ENCODE assay signal across 16 cellular contexts in genomic region chr11:78171951-78172350, GRCh38.
"Had no signal": no experiment of that assay in that cellular context is flagged by ENCODE, and none has a peak within 500 bp of the region (broad histone marks: within the 10 kb centered on the region; RNA-seq: fewer than 3 reads in every experiment).

No MANE protein-coding gene starts in this region.

- DNase-seq: activated CD4-positive, alpha-beta T cell treated with anti-CD3 and anti-CD28 coated beads for 1 hour; activated T-cell treated with anti-CD3 and anti-CD28 coated beads, Interleukin-2, amount 50 U/mL, for 24 hours; effector CD4-positive, alpha-beta T cell; erythroblast; foreskin fibroblast; naive thymus-derived CD8-positive, alpha-beta T cell; small intestine; stimulated activated CD4-positive, alpha-beta T cell treated with anti-CD3 and anti-CD28 coated beads, Interleukin-15, amount 100 ng/mL, for 24 hours; T-helper 9 cell had no signal

- H3K27ac Mint-ChIP-seq: activated naive CD8-positive, alpha-beta T cell; activated T-cell treated with anti-CD3 and anti-CD28 coated beads, Interleukin-2, amount 50 U/mL, for 24 hours; activated T-helper 17 cell treated with anti-CD3 and anti-CD28 coated beads, Interleukin-2, amount 50 U/mL, for 72 hours; dendritic cell treated with granulocyte-macrophage colony-stimulating factor and Interleukin-4, amounts not matched to agents 40 ng/mL and 50 ng/mL, for 4 days; mesothelial cell of epicardium; naive thymus-derived CD8-positive, alpha-beta T cell; stimulated activated memory B cell treated with anti-CD40 and anti-IgM and Interleukin-4, amounts not matched to agents 10 μg/mL and 1 μg/mL and 100 μg/mL, for 72 hours had no signal

- H3K4me1 Mint-ChIP-seq: activated T-helper 17 cell treated with anti-CD3 and anti-CD28 coated beads, Interleukin-2, amount 50 U/mL, for 72 hours; stimulated activated memory B cell treated with anti-CD40 and anti-IgM and Interleukin-4, amounts not matched to agents 10 μg/mL and 1 μg/mL and 100 μg/mL, for 72 hours had no signal

- H3K4me3 Mint-ChIP-seq: activated naive CD8-positive, alpha-beta T cell; activated T-cell treated with anti-CD3 and anti-CD28 coated beads, Interleukin-2, amount 50 U/mL, for 24 hours; activated T-helper 17 cell treated with anti-CD3 and anti-CD28 coated beads, Interleukin-2, amount 50 U/mL, for 72 hours; dendritic cell treated with granulocyte-macrophage colony-stimulating factor and Interleukin-4, amounts not matched to agents 40 ng/mL and 50 ng/mL, for 4 days; mesothelial cell of epicardium; naive thymus-derived CD8-positive, alpha-beta T cell; stimulated activated memory B cell treated with anti-CD40 and anti-IgM and Interleukin-4, amounts not matched to agents 10 μg/mL and 1 μg/mL and 100 μg/mL, for 72 hours had no signal

- ATAC-seq: activated T-helper 17 cell treated with anti-CD3 and anti-CD28 coated beads, Interleukin-2, amount 50 U/mL, for 72 hours; left lobe of liver; naive thymus-derived CD8-positive, alpha-beta T cell; sciatic nerve; stimulated activated memory B cell treated with anti-CD40 and anti-IgM and Interleukin-4, amounts not matched to agents 10 μg/mL and 1 μg/mL and 100 μg/mL, for 72 hours had no signal

- H3K27me3 Mint-ChIP-seq: activated naive CD8-positive, alpha-beta T cell; activated T-cell treated with anti-CD3 and anti-CD28 coated beads, Interleukin-2, amount 50 U/mL, for 24 hours; activated T-helper 17 cell treated with anti-CD3 and anti-CD28 coated beads, Interleukin-2, amount 50 U/mL, for 72 hours; dendritic cell treated with granulocyte-macrophage colony-stimulating factor and Interleukin-4, amounts not matched to agents 40 ng/mL and 50 ng/mL, for 4 days; naive thymus-derived CD8-positive, alpha-beta T cell; stimulated activated memory B cell treated with anti-CD40 and anti-IgM and Interleukin-4, amounts not matched to agents 10 μg/mL and 1 μg/mL and 100 μg/mL, for 72 hours had no signal

- H3K9me3 Mint-ChIP-seq: activated T-cell treated with anti-CD3 and anti-CD28 coated beads, Interleukin-2, amount 50 U/mL, for 24 hours; dendritic cell treated with granulocyte-macrophage colony-stimulating factor and Interleukin-4, amounts not matched to agents 40 ng/mL and 50 ng/mL, for 4 days; naive thymus-derived CD8-positive, alpha-beta T cell; stimulated activated memory B cell treated with anti-CD40 and anti-IgM and Interleukin-4, amounts not matched to agents 10 μg/mL and 1 μg/mL and 100 μg/mL, for 72 hours had no signal
